9 cellular contexts compared by ENCODE assay signal in the genomic region with DNA sequence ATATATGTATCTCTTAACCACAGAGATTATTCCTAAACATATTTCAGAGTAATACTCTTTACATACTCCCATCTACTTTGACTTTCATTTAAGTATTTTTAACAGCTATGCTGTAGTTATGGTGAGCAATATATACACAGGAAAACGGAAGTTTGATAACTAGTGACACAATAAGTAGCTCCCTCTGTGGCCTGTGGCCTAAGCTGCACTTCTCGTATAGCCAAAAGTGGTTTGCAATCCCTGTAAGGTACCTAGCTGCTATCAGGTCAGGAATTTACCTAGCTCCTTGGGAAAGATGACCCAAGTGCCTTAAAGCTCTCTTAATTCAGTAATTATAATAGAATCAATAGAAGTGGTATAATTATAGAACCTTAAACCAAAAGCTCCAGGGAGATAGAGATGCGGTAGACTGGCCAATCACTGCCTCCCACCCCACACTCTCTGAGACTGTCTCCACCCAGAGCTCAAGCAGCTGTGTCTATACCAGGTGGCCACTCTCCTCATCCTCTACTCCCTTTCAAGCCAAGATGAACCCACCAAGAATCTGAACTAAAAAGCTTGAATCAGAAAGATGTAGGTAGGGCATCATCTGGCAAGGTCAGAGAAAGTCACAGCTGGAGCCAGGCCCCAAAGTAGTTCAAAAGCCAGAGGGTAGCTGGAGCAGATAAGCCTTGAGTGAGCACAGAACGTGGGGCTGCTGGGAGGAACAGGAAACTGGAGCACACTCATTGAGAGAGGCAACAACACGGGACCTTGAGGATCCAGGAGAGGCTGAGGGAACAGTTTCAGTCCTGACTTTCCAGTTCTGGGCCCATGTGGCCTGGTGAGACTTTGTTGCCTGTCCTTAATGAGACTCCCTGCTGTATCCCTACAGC.
DNase-seq lines count a peak whose midpoint lies in the region; ATAC-seq and TF ChIP-seq lines count a peak whose summit lies in the region.
"Had no signal": no experiment of that assay in that cellular context is flagged by ENCODE, and none has a peak within 500 bp of the region (broad histone marks: within the 10 kb centered on the region; RNA-seq: fewer than 3 reads in every experiment).

No MANE protein-coding gene starts in this region.

- H3K36me3 ChIP-seq in OCI-LY3 (replicated peaks; ENCODE audit: low read depth, low read length) (no peaks in the 10 kb centered on the region), mucosa of descending colon (ENCODE audit: low read depth) (no peaks in the 10 kb centered on the region), prostate gland (no peaks in the 10 kb centered on the region)

- H3K9ac ChIP-seq in OCI-LY3 (ENCODE audit: low read length): no peak overlapping the region

- H3K4me3 ChIP-seq in OCI-LY3 (ENCODE audit: low read length): no peak overlapping the region
- H3K4me3 ChIP-seq in mucosa of descending colon: no peak overlapping the region
- no peak overlapping the region for H3K4me3 ChIP-seq in prostate gland

- H3K9me3 ChIP-seq in OCI-LY3 (ENCODE audit: insufficient read depth, low read length): no peaks in the 10 kb centered on the region
- H3K9me3 ChIP-seq in mucosa of descending colon: no peaks in the 10 kb centered on the region
- H3K9me3 ChIP-seq in prostate gland: no peaks in the 10 kb centered on the region

- H3K4me1 ChIP-seq in OCI-LY3 (ENCODE audit: low read length) (peaks cover 32% of the 10 kb centered on the region), mucosa of descending colon (ENCODE audit: low read depth) (no peaks in the 10 kb centered on the region), prostate gland (replicated peaks) (no peaks in the 10 kb centered on the region)

- WGBS in prostate gland: 84% methylated on average over 5 of the region's 5 CpGs

- no peak for TF ChIP-seq POLR2A in prostate gland (IDR thresholded peaks at IDR 0.05)

- H2AFZ ChIP-seq in OCI-LY3 (ENCODE audit: low read depth, low read length): no peak overlapping the region

- no peak for DNase-seq in mucosa of descending colon
- DNase-seq in cerebellar cortex (ENCODE audit: low spot score): no peak
- no peak for DNase-seq in prostate gland (ENCODE audit: low spot score)
- no peak for DNase-seq in SW480 (ENCODE audit: low spot score)
- no peak for DNase-seq in left colon
- DNase-seq: amygdala had no signal

- no peak overlapping the region for H3K27ac ChIP-seq in OCI-LY3 (ENCODE audit: low read length)
- no peak overlapping the region for H3K27ac ChIP-seq in prostate gland

- no peaks in the 10 kb centered on the region for H3K27me3 ChIP-seq in OCI-LY3 (ENCODE audit: low read depth, low read length)
- H3K27me3 ChIP-seq in prostate gland (replicated peaks; ENCODE audit: insufficient read depth): no peaks in the 10 kb centered on the region

- intact Hi-C loops in mucosa of descending colon (cut with DNase I, micrococcal nuclease): no loop called here
- intact Hi-C loops in prostate gland (cut with DNase I): no loop called here
- intact Hi-C loops in left colon (cut with DNase I, micrococcal nuclease): no loop called here

- H3K79me2 ChIP-seq in OCI-LY3 (ENCODE audit: low read length): no peaks in the 10 kb centered on the region

- ATAC-seq in GM18519 (IDR thresholded peaks at IDR 0.05; ENCODE audit: low FRiP score, unreplicated experiment) (peak; percentile 44), HG02798 (IDR thresholded peaks at IDR 0.05; ENCODE audit: poor library complexity, unreplicated experiment) (peak; percentile 52), mucosa of descending colon (peak; percentile 50), left colon (no peak)

- TF ChIP-seq CTCF in OCI-LY3 (IDR thresholded peaks at IDR 0.05; ENCODE audit: low read depth, low read length): peak; percentile 28; the same call in 1 of the 2 replicates
- TF ChIP-seq CTCF in mucosa of descending colon (IDR thresholded peaks at IDR 0.05): no peak
- no peak for TF ChIP-seq CTCF in prostate gland (IDR thresholded peaks at IDR 0.05)

- H4K20me1 ChIP-seq in OCI-LY3 (ENCODE audit: insufficient read depth, low read length): no peaks in the 10 kb centered on the region

- H3K4me2 ChIP-seq in OCI-LY3 (ENCODE audit: low read length): no peak overlapping the region
